Comparison of ENCODE assay signal across 20 cellular contexts in the genomic region with DNA sequence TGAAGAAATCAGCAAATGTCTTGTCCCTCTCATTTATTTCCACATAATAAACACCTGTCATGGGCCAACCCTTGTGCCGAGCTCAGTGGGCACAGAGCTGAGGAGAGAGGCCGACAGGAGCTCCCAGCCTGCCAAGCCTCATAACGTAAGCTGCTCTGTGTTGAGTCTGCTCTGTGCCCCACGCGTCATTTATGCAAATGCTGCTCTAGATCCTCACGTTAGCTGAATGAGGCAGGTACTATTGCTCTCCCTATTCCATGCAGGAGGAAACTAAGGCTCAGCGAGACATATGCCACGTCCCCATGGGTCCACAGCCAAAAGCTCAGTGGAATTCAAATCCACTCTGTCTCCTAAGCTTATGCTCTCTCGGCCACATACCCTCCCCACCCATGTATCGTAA. TPM values are rescaled to one million over a fixed set of nuclear protein-coding genes. Genes with fewer than 3 reads are reported as not detected.
DNase-seq lines count a peak whose midpoint lies in the region; ATAC-seq, FAIRE-seq and TF ChIP-seq lines count a peak whose summit lies in the region.
"Had no signal": no experiment of that assay in that cellular context is flagged by ENCODE, and none has a peak within 500 bp of the region (broad histone marks: within the 10 kb centered on the region; RNA-seq: fewer than 3 reads in every experiment).

No MANE protein-coding gene starts in this region.

- no peak overlapping the region for H3K27ac Mint-ChIP-seq in activated naive CD8-positive, alpha-beta T cell treated with anti-CD3 and anti-CD28 coated beads for 36 hours
- H3K27ac Mint-ChIP-seq: CD4-positive, alpha-beta T cell had no signal

- no peak for TF ChIP-seq EP300 in A549 (IDR thresholded peaks at IDR 0.05)

- POLR2A ChIA-PET in A549 (lab: Yijun Ruan, JAX), result interaction anchor here (1.4 kb wide), 1 partner anchor 53 kb away, joined by 3 read pairs; the partner anchor contains the start of genes IFT122 and MBD4

- no peaks in the 10 kb centered on the region for H3K9me3 ChIP-seq in A549
- H3K9me3 ChIP-seq: BLaER1 treated with 17β-estradiol and CSF1 and Interleukin-3, amounts not matched to agents 10 nM and 100 nM had no signal

- no peak overlapping the region for H3K4me3 Mint-ChIP-seq in activated naive CD8-positive, alpha-beta T cell treated with anti-CD3 and anti-CD28 coated beads for 36 hours
- H3K4me3 Mint-ChIP-seq: CD4-positive, alpha-beta T cell had no signal

- DNase-seq in A549 (ENCODE audit: low read depth in 1 of 2, low spot score in 1 of 2), result no peak
- peak; percentile 35 to 76 for DNase-seq in NCI-H526 (lab: John Stamatoyannopoulos, UW)
- DNase-seq in cerebellum (ENCODE audit: low spot score), result peak; percentile 31
- DNase-seq in putamen (ENCODE audit: low spot score), result peak; percentile 27
- DNase-seq in Right ventricle myocardium superior, result no peak
- DNase-seq in activated naive CD8-positive, alpha-beta T cell treated with anti-CD3 and anti-CD28 coated beads for 36 hours, result no peak
- DNase-seq in RPMI8226, result no peak
- no peak for DNase-seq in sciatic nerve (ENCODE audit: low spot score)
- DNase-seq: 8988T; ACHN; Calu3; CD4-positive, alpha-beta T cell; DMS 273 treated with DMSO at 0.1 percent for 48 hours; GM23248; H7 had no signal

- TF ChIP-seq RAD21 in A549 (conservative IDR thresholded peaks at IDR 0.05 in 1 of 2, IDR thresholded peaks at IDR 0.05 in 1 of 2), result no peak

- peaks cover 67% of the 10 kb centered on the region for H3K4me1 ChIP-seq in A549

- H3K36me3 Mint-ChIP-seq in activated naive CD8-positive, alpha-beta T cell treated with anti-CD3 and anti-CD28 coated beads for 36 hours, result peaks cover 22% of the 10 kb centered on the region

- H3K9me3 Mint-ChIP-seq in activated naive CD8-positive, alpha-beta T cell treated with anti-CD3 and anti-CD28 coated beads for 36 hours, result no peaks in the 10 kb centered on the region
- H3K9me3 Mint-ChIP-seq: CD4-positive, alpha-beta T cell had no signal

- intact Hi-C loops in Right ventricle myocardium superior (cut with DNase I), result loop anchor here (10.0 kb wide), 1 partner anchor 438 kb away; no protein-coding TSS in a partner anchor
- intact Hi-C loops in sciatic nerve (cut with DNase I), result no loop called here

- no peak for TF ChIP-seq POLR2A in A549 (IDR thresholded peaks at IDR 0.05; ENCODE audit: low read length)

- CTCF ChIA-PET in A549 (lab: Yijun Ruan, JAX), result interaction anchor here (1.4 to 2.3 kb wide), 2 partner anchors 13 to 36 kb away, joined by 5 to 10 read pairs; no protein-coding TSS in a partner anchor

- no peak for FAIRE-seq in A549 (lab: Jason Lieb, UNC)
- FAIRE-seq: GM12878, GM18507 had no signal

- no peak for TF ChIP-seq CTCF in A549 (IDR thresholded peaks at IDR 0.05)

- H3K4me3 ChIP-seq in A549, result no peak overlapping the region
- H3K4me3 ChIP-seq: BLaER1 treated with 17β-estradiol and CSF1 and Interleukin-3, amounts not matched to agents 10 nM and 100 nM; GM12878; GM23248 had no signal

- H3K27me3 Mint-ChIP-seq in activated naive CD8-positive, alpha-beta T cell treated with anti-CD3 and anti-CD28 coated beads for 36 hours, result no peaks in the 10 kb centered on the region
- H3K27me3 Mint-ChIP-seq: CD4-positive, alpha-beta T cell had no signal

- H3K27ac ChIP-seq in A549, result peak overlapping the region; percentile 86 to 95
- H3K27ac ChIP-seq: BLaER1 treated with 17β-estradiol and CSF1 and Interleukin-3, amounts not matched to agents 10 nM and 100 nM; GM23248; HL-60 had no signal

- ATAC-seq in A549 (no peak), Right ventricle myocardium superior (ENCODE audit: poor library complexity) (no peak), sciatic nerve (no peak)
- ATAC-seq: GM12878 had no signal

- WGBS in A549 (ENCODE audit: missing lambda C conversion rate), result 95% methylated on average over 7 of the region's 10 CpGs

- H3K4me2 ChIP-seq in A549, result no peak overlapping the region
- H3K4me2 ChIP-seq: BLaER1 treated with 17β-estradiol and CSF1 and Interleukin-3, amounts not matched to agents 10 nM and 100 nM had no signal

- no peaks in the 10 kb centered on the region for H3K4me1 Mint-ChIP-seq in activated naive CD8-positive, alpha-beta T cell treated with anti-CD3 and anti-CD28 coated beads for 36 hours

TF ChIP-seq in A549, 52 proteins besides CTCF, POLR2A, EP300 and RAD21:
- TF ChIP-seq POLR2AphosphoS2 (conservative IDR thresholded peaks at IDR 0.05; ENCODE audit: low read length), result no peak
- TF ChIP-seq CBX2 (IDR thresholded peaks at IDR 0.05; ENCODE audit: borderline replicate concordance, low read depth), result no peak
- no peak for TF ChIP-seq RARB (CRISPR knock-in tag; IDR thresholded peaks at IDR 0.05)
- TF ChIP-seq, protein P1, sequence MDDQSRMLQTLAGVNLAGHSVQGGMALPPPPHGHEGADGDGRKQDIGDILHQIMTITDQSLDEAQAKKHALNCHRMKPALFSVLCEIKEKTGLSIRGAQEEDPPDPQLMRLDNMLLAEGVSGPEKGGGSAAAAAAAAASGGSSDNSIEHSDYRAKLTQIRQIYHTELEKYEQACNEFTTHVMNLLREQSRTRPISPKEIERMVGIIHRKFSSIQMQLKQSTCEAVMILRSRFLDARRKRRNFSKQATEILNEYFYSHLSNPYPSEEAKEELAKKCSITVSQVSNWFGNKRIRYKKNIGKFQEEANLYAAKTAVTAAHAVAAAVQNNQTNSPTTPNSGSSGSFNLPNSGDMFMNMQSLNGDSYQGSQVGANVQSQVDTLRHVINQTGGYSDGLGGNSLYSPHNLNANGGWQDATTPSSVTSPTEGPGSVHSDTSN (IDR thresholded peaks at IDR 0.05), result no peak
- TF ChIP-seq ZSCAN20 (CRISPR knock-in tag; IDR thresholded peaks at IDR 0.05), result no peak

RNA-seq across cellular contexts. Expression of gene EFCAB12, which starts 41.5 kb away (rescaled TPM):
- polyA plus RNA-seq in A549 (2011; rRNA removed) (0.62 and 0.82 TPM in 2 replicates), A549 (2017; fragmentation: RNase III; extraction: RNeasy Plus Mini Kit Qiagen cat#74134 plus additional on column Dnase treatment) (0.81 to 1.4 TPM (median 1.1 TPM) in 3 replicates)
- polyA plus RNA-seq in A549 (2012; cell fraction: cytosol; rRNA removed), result 0.53 and 0.56 TPM in 2 replicates
- polyA plus RNA-seq in A549 (2012; cell fraction: nucleus; rRNA removed), result 2.4 and 2.8 TPM in 2 replicates
- 1.2 and 1.7 TPM in 2 replicates for polyA minus RNA-seq in A549 (2011; rRNA and poly(A)+ RNA removed)
- total RNA-seq in cerebellum (1.3 TPM), Right ventricle myocardium superior (not detected), sciatic nerve (0.40 TPM)
- total RNA-seq in activated naive CD8-positive, alpha-beta T cell treated with anti-CD3 and anti-CD28 coated beads for 36 hours, result under 1 TPM; 0.24 to 0.39 TPM
- total RNA-seq: Daoy, GM23248 had no signal
- polyA plus RNA-seq: GM23248 had no signal

RNA-seq across cellular contexts. Expression of gene MBD4, which starts 52.8 kb away (rescaled TPM):
- polyA plus RNA-seq in A549 (2011; rRNA removed) (38.2 and 49.7 TPM in 2 replicates), A549 (2017; fragmentation: RNase III; extraction: RNeasy Plus Mini Kit Qiagen cat#74134 plus additional on column Dnase treatment) (26.4 to 32.7 TPM (median 31.4 TPM) in 3 replicates)
- polyA plus RNA-seq in A549 (2012; cell fraction: cytosol; rRNA removed), result 12.4 and 13.5 TPM in 2 replicates
- 12.8 and 17.9 TPM in 2 replicates for polyA plus RNA-seq in A549 (2012; cell fraction: nucleus; rRNA removed)
- polyA minus RNA-seq in A549 (2011; rRNA and poly(A)+ RNA removed), result 8.2 and 9.5 TPM in 2 replicates
- total RNA-seq in cerebellum (19.5 TPM), Right ventricle myocardium superior (18.7 TPM), sciatic nerve (30.6 TPM)
- 10 to 100 TPM; 48.2 to 51.1 TPM for total RNA-seq in activated naive CD8-positive, alpha-beta T cell treated with anti-CD3 and anti-CD28 coated beads for 36 hours

RNA-seq across cellular contexts. Expression of gene IFT122, which starts 53.0 kb away (rescaled TPM):
- polyA plus RNA-seq in A549 (2011; rRNA removed), result 17.1 and 20.3 TPM in 2 replicates
- 19.0 and 19.7 TPM in 2 replicates for polyA plus RNA-seq in A549 (2012; cell fraction: cytosol; rRNA removed)
- 78.1 and 111 TPM in 2 replicates for polyA plus RNA-seq in A549 (2012; cell fraction: nucleus; rRNA removed)
- 15.0 to 16.8 TPM (median 15.1 TPM) in 3 replicates for polyA plus RNA-seq in A549 (2017; fragmentation: RNase III; extraction: RNeasy Plus Mini Kit Qiagen cat#74134 plus additional on column Dnase treatment)
- polyA minus RNA-seq in A549 (2011; rRNA and poly(A)+ RNA removed), result 38.7 and 44.4 TPM in 2 replicates
- 33.6 TPM for total RNA-seq in cerebellum
- 19.3 TPM for total RNA-seq in Right ventricle myocardium superior
- total RNA-seq in activated naive CD8-positive, alpha-beta T cell treated with anti-CD3 and anti-CD28 coated beads for 36 hours, result 10 to 100 TPM; 14.9 to 15.6 TPM
- total RNA-seq in sciatic nerve, result 49.7 TPM

Comparison
In these comparisons a context has a peak if more than half of its experiments do, and no peak if none do; other contexts are left out.
1. DNase-seq: peak in NCI-H526 (2 of 2), cerebellum (single experiment) and putamen (single experiment); none in A549 (0 of 2), Right ventricle myocardium superior (single experiment), activated naive CD8-positive, alpha-beta T cell treated with anti-CD3 and anti-CD28 coated beads for 36 hours (single experiment), RPMI8226 (single experiment) and sciatic nerve (single experiment).